In genomic region chr7:66114743-66115727, GRCh38 we compare ENCODE assay signal across 1 cellular context.
TF ChIP-seq lines count a peak whose summit lies in the region.

CRCP (plus strand) TSS chr7:66114847; CDS start chr7:66114963, 116 bp downstream.

TF ChIP-seq in HEK293, 187 proteins besides CTCF, POLR2A, EP300 and RAD21 (continued from another document):
- TF ChIP-seq ZNF366 (tag by site-specific recombination; conservative IDR thresholded peaks at IDR 0.05) (peak; percentile 81), ZBTB20 (tag by site-specific recombination; IDR thresholded peaks at IDR 0.05) (peak; percentile 75; the same call in 1 of the 2 replicates), ZNF792 (tag by site-specific recombination; IDR thresholded peaks at IDR 0.05) (peak; percentile 36; the same call in 1 of the 2 replicates), TCF7L2 (IDR thresholded peaks at IDR 0.05; ENCODE audit: borderline replicate concordance, low read depth, low read length) (no peak), KLF8 (tag by site-specific recombination; IDR thresholded peaks at IDR 0.05) (peak; percentile 82), ZBTB21 (tag by site-specific recombination; IDR thresholded peaks at IDR 0.05) (peak; percentile 21; the same call in 1 of the 2 replicates), ZNF791 (tag by site-specific recombination; IDR thresholded peaks at IDR 0.05) (no peak), ZNF24 (tag by site-specific recombination; IDR thresholded peaks at IDR 0.05) (peak; percentile 52; the same call in 1 of the 2 replicates), ZNF654 (tag by site-specific recombination; IDR thresholded peaks at IDR 0.05; ENCODE audit: low read depth) (no peak), EGR2 (tag by site-specific recombination; IDR thresholded peaks at IDR 0.05; ENCODE audit: low read depth) (peak; percentile 62; the same call in 1 of the 2 replicates), ZNF610 (tag by site-specific recombination; IDR thresholded peaks at IDR 0.05; ENCODE audit: borderline replicate concordance) (no peak), ZNF544 (tag by site-specific recombination; IDR thresholded peaks at IDR 0.05) (no peak), ZFHX2 (tag by site-specific recombination; conservative IDR thresholded peaks at IDR 0.05) (peak; percentile 62), ZNF155 (tag by site-specific recombination; IDR thresholded peaks at IDR 0.05) (no peak), REPIN1 (tag by site-specific recombination; IDR thresholded peaks at IDR 0.05; ENCODE audit: low read depth) (no peak), ZNF664 (tag by site-specific recombination; IDR thresholded peaks at IDR 0.05) (no peak)
